Comparison of ENCODE assay signal across 10 cellular contexts in genomic region chr11:119318240-119319135, GRCh38. TPM values are rescaled to one million over a fixed set of nuclear protein-coding genes. Genes with fewer than 3 reads are reported as not detected.
DNase-seq lines count a peak whose midpoint lies in the region; ATAC-seq, FAIRE-seq and TF ChIP-seq lines count a peak whose summit lies in the region.
"Had no signal": no experiment of that assay in that cellular context is flagged by ENCODE, and none has a peak within 500 bp of the region (broad histone marks: within the 10 kb centered on the region; RNA-seq: fewer than 3 reads in every experiment).

No MANE protein-coding gene starts in this region.

- peak overlapping the region; percentile 7 for H4K8ac ChIP-seq in mesendoderm (ENCODE audit: low read depth, low read length)

- H3K27ac ChIP-seq in mesendoderm (ENCODE audit: low read depth, low read length): peak overlapping the region; percentile 84

- peak overlapping the region; percentile 92 for H3K56ac ChIP-seq in mesendoderm (ENCODE audit: low read length)

- no peaks in the 10 kb centered on the region for H3K79me2 ChIP-seq in mesendoderm (ENCODE audit: control insufficient read depth, insufficient read depth, low read length)

- H3K9ac ChIP-seq in mesendoderm (ENCODE audit: low read length): peak overlapping the region; percentile 52

- DNase-seq in GM12865 (ENCODE audit: low read depth): peak; percentile 94
- DNase-seq in NCI-H1092 (lab: John Stamatoyannopoulos, UW): peak; percentile 38
- DNase-seq in bronchial epithelial cell (ENCODE audit: low read depth): peak; percentile 93
- DNase-seq in mesendoderm: peak; percentile 97
- no peak for DNase-seq in NCI-H748 treated with DMSO at 0.1 percent for 48 hours (lab: John Stamatoyannopoulos, UW)
- DNase-seq in NCI-H1105 (lab: John Stamatoyannopoulos, UW): no peak

- WGBS in mesendoderm (ENCODE audit: extremely low coverage, insufficient coverage, low lambda C conversion rate): no CpG with 5 or more reads among the region's 22 CpGs

- H2BK15ac ChIP-seq in mesendoderm (replicated peaks; ENCODE audit: low read depth): no peak overlapping the region

- H3K4me2 ChIP-seq in mesendoderm (ENCODE audit: low read length): no peak overlapping the region

- FAIRE-seq in bronchial epithelial cell (lab: Jason Lieb, UNC): no peak
- FAIRE-seq: islet of Langerhans had no signal

- ATAC-seq in GM18517 (IDR thresholded peaks at IDR 0.05; ENCODE audit: unreplicated experiment): no peak
- no peak for ATAC-seq in GM18867 (IDR thresholded peaks at IDR 0.05; ENCODE audit: unreplicated experiment)

- H2BK120ac ChIP-seq in mesendoderm (ENCODE audit: low read depth, low read length): no peak overlapping the region

- peak overlapping the region; percentile 81 for H3K4ac ChIP-seq in mesendoderm (ENCODE audit: low read depth, low read length)

- peaks cover 37% of the 10 kb centered on the region for H3K4me1 ChIP-seq in mesendoderm (ENCODE audit: control insufficient read depth, low read depth, low read length)

- H2AK5ac ChIP-seq in mesendoderm (ENCODE audit: low read length): peak overlapping the region; percentile 38

- H3K18ac ChIP-seq in mesendoderm (ENCODE audit: low read length): peak overlapping the region; percentile 63

- H2BK5ac ChIP-seq in mesendoderm (ENCODE audit: low read length): peak overlapping the region; percentile 85

- H3K4me3 ChIP-seq in GM12865 (ENCODE audit: low read depth, low read length) (peak overlapping the region; percentile 56), bronchial epithelial cell (ENCODE audit: low read depth, low read length) (no peak overlapping the region), mesendoderm (ENCODE audit: low read length) (no peak overlapping the region)

- TF ChIP-seq CTCF in GM12865 (IDR thresholded peaks at IDR 0.05; ENCODE audit: insufficient read depth, low read depth, low read length, missing control alignments) (no peak), bronchial epithelial cell (IDR thresholded peaks at IDR 0.05; ENCODE audit: insufficient read depth, low read length, severe bottlenecking) (no peak)

- no peak overlapping the region for H4K5ac ChIP-seq in mesendoderm (ENCODE audit: low read length)

- H3K79me1 ChIP-seq in mesendoderm (ENCODE audit: low read length): peaks cover 4% of the 10 kb centered on the region

- H3K23ac ChIP-seq in mesendoderm (ENCODE audit: low read length): no peak overlapping the region

- H3K27me3 ChIP-seq in bronchial epithelial cell (ENCODE audit: control insufficient read depth, insufficient read depth, low read length) (no peaks in the 10 kb centered on the region), mesendoderm (ENCODE audit: insufficient read depth, low read length, poor library complexity) (no peaks in the 10 kb centered on the region)

- peaks cover 4% of the 10 kb centered on the region for H3K36me3 ChIP-seq in bronchial epithelial cell (ENCODE audit: control insufficient read depth, insufficient read depth, low read length)
- H3K36me3 ChIP-seq in mesendoderm (ENCODE audit: control insufficient read depth, insufficient read depth, low read length): no peaks in the 10 kb centered on the region

RNA-seq across cellular contexts. Expression of gene MCAM, which starts 1.6 kb away (rescaled TPM):
- total RNA-seq in bronchial epithelial cell: 25.7 and 36.3 TPM in 2 replicates
- polyA plus RNA-seq in mesendoderm (2013, experiment 1 of 2): 35.7 TPM
- 36.5 TPM for polyA plus RNA-seq in mesendoderm (2013, experiment 2 of 2)

RNA-seq across cellular contexts. Expression of gene RNF26, which starts 15.8 kb away (rescaled TPM):
- 2.4 and 3.6 TPM in 2 replicates for total RNA-seq in bronchial epithelial cell
- polyA plus RNA-seq in mesendoderm (2013, experiment 1 of 2): 59.6 TPM
- 61.0 TPM for polyA plus RNA-seq in mesendoderm (2013, experiment 2 of 2)

RNA-seq across cellular contexts. Expression of gene C1QTNF5, which starts 22.2 kb away (rescaled TPM):
- total RNA-seq in bronchial epithelial cell: 0.90 and 1.3 TPM in 2 replicates
- polyA plus RNA-seq in mesendoderm (2013, experiment 1 of 2): 0.35 TPM
- polyA plus RNA-seq in mesendoderm (2013, experiment 2 of 2): 0.32 TPM

RNA-seq across cellular contexts. Expression of gene MFRP, which starts 28.0 kb away (rescaled TPM):
- total RNA-seq in bronchial epithelial cell: not detected in 2 replicates
- polyA plus RNA-seq in mesendoderm (2013, experiment 1 of 2): not detected
- polyA plus RNA-seq in mesendoderm (2013, experiment 2 of 2): not detected
- total RNA-seq: LHCN-M2 had no signal

Comparison
In these comparisons a context has a peak if more than half of its experiments do, and no peak if none do; other contexts are left out.
1. DNase-seq: peak in GM12865 (single experiment), NCI-H1092 (single experiment), bronchial epithelial cell (single experiment) and mesendoderm (single experiment); none in NCI-H748 treated with DMSO at 0.1 percent for 48 hours (single experiment) and NCI-H1105 (single experiment).